Comparison of ENCODE assay signal across 7 cellular contexts in the genomic region with DNA sequence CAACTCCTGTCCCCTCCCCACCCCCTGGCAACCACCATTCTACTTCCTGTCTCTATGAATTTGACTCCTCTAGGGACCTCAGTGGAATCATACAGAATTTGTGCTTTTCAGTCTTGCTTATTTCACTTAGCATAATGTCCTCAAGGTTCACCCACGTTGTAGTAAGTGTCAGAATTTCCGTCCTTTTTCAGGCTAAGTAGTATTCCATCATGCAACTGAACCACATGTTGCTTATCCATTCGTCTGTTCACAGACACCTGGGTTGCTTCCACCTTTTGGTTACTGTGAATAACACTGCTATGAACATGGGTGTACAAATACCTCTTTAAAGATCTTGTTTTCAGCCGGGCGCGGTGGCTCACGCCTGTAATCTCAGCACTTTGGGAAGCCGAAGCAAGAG.
"Had no signal": no experiment of that assay in that cellular context is flagged by ENCODE, and none has a peak within 500 bp of the region (broad histone marks: within the 10 kb centered on the region; RNA-seq: fewer than 3 reads in every experiment).

No MANE protein-coding gene starts in this region.

- H3K4me3 ChIP-seq: GM23338, K562 had no signal

- DNase-seq: H9, HCEC 1CT, HFFc6, IMR-90, KG1 had no signal

- H3K4me2 ChIP-seq: GM23338 had no signal

- H2AFZ ChIP-seq: GM23338 had no signal

- ATAC-seq: GM23338, K562 had no signal
